Comparison of ENCODE assay signal across 8 cellular contexts in genomic region chr1:45490623-45491463, GRCh38. TPM values are rescaled to one million over a fixed set of nuclear protein-coding genes. Genes with fewer than 3 reads are reported as not detected.
A peak's percentile ranks its signal among the peaks of the same experiment; 100 is the strongest.
DNase-seq lines count a peak whose midpoint lies in the region; ATAC-seq and TF ChIP-seq lines count a peak whose summit lies in the region.

Gene TESK2, minus strand, starts transcription at chr1:45491163. Its CDS starts 33,378 bp downstream, at chr1:45457785.

- peak; percentile 5 for TF ChIP-seq CTCF in fibroblast of the aortic adventitia (IDR thresholded peaks at IDR 0.05; ENCODE audit: insufficient read depth, low read length)
- no peak for TF ChIP-seq CTCF in natural killer cell (IDR thresholded peaks at IDR 0.05)

- intact Hi-C loops in natural killer cell (cut with micrococcal nuclease): loop anchor here (1.0 to 5.0 kb wide), 4 partner anchors 9 to 188 kb away; partner anchors contain the start of genes CCDC163, MMACHC, MUTYH and TOE1

- H3K27ac Mint-ChIP-seq in activated T-helper 17 cell treated with anti-CD3 and anti-CD28 coated beads, Interleukin-2, amount 50 U/mL, for 72 hours: no peak within 1 kb of the TSS
- no peak within 1 kb of the TSS for H3K27ac Mint-ChIP-seq in natural killer cell

- H3K9me3 Mint-ChIP-seq in activated T-helper 17 cell treated with anti-CD3 and anti-CD28 coated beads, Interleukin-2, amount 50 U/mL, for 72 hours: no peaks in the 10 kb centered on the region
- no peaks in the 10 kb centered on the region for H3K9me3 Mint-ChIP-seq in natural killer cell

- ATAC-seq in activated T-helper 17 cell treated with anti-CD3 and anti-CD28 coated beads, Interleukin-2, amount 50 U/mL, for 72 hours (replicated peaks): peak; percentile 92
- ATAC-seq in natural killer cell: peak; percentile 91 to 99 (median 92)

- peaks cover 12% of the 10 kb centered on the region for H3K4me1 Mint-ChIP-seq in activated T-helper 17 cell treated with anti-CD3 and anti-CD28 coated beads, Interleukin-2, amount 50 U/mL, for 72 hours
- peaks cover 5 to 6% of the 10 kb centered on the region in 2 donors for H3K4me1 Mint-ChIP-seq in natural killer cell

- H3K4me3 Mint-ChIP-seq in activated T-helper 17 cell treated with anti-CD3 and anti-CD28 coated beads, Interleukin-2, amount 50 U/mL, for 72 hours: no peak within 1 kb of the TSS
- H3K4me3 Mint-ChIP-seq in natural killer cell: no peak within 1 kb of the TSS

- H3K27me3 Mint-ChIP-seq in activated T-helper 17 cell treated with anti-CD3 and anti-CD28 coated beads, Interleukin-2, amount 50 U/mL, for 72 hours: no peaks in the 10 kb centered on the region
- H3K27me3 Mint-ChIP-seq in natural killer cell (ENCODE audit: low read depth in 2 of 2): no peaks in the 10 kb centered on the region

- H3K4me3 ChIP-seq in fibroblast of the aortic adventitia (ENCODE audit: low read depth, low read length): peak within 1 kb of the TSS; percentile 85

- H3K36me3 Mint-ChIP-seq in activated T-helper 17 cell treated with anti-CD3 and anti-CD28 coated beads, Interleukin-2, amount 50 U/mL, for 72 hours (ENCODE audit: low read depth): no peaks in the 10 kb centered on the region
- H3K36me3 Mint-ChIP-seq in natural killer cell: no peaks in the 10 kb centered on the region

- DNase-seq in ELR (ENCODE audit: low read depth): peak; percentile 100
- peak; percentile 99 for DNase-seq in H4 (ENCODE audit: low spot score)
- DNase-seq in LHCN-M2 (ENCODE audit: low read depth): peak; percentile 98
- peak; percentile 98 for DNase-seq in RKO (ENCODE audit: low spot score)
- DNase-seq in fibroblast of the aortic adventitia (ENCODE audit: low read depth): peak; percentile 100
- peak; percentile 97 for DNase-seq in natural killer cell
- peak; percentile 92 to 99 (median 97) for DNase-seq in stimulated activated naive CD4-positive, alpha-beta T cell (lab: John Stamatoyannopoulos, UW)

RNA-seq across cellular contexts. Expression of gene TESK2, which starts in this region (rescaled TPM):
- 1.5 and 2.7 TPM in 2 replicates for total RNA-seq in H4 (2014; rRNA removed; shearing (Covaris generic))
- total RNA-seq in LHCN-M2 (2014; rRNA removed) (0.77 and 1.3 TPM in 2 replicates), fibroblast of the aortic adventitia (ENCODE audit: low replicate concordance) (2.0 and 5.7 TPM in 2 replicates), natural killer cell (1 to 10 TPM; 5.1 to 7.4 (median 6.0) TPM)
- polyA plus RNA-seq in LHCN-M2 (2012): 1.0 TPM
- 1 to 10 TPM; 2.7 to 8.9 TPM for total RNA-seq in activated T-helper 17 cell treated with anti-CD3 and anti-CD28 coated beads, Interleukin-2, amount 50 U/mL, for 72 hours

Comparison
In these comparisons a context has a peak if more than half of its experiments do, and no peak if none do; other contexts are left out.
1. Peak in every context shown above with its lines: DNase-seq, ATAC-seq and H3K4me3 ChIP-seq.